Comparison of ENCODE assay signal across 1 cellular context in genomic region chr17:42553161-42553818, GRCh38.
A peak's percentile ranks its signal among the peaks of the same experiment; 100 is the strongest.
TF ChIP-seq lines count a peak whose summit lies in the region.

No MANE protein-coding gene starts in this region.

TF ChIP-seq in K562, 482 proteins besides CTCF, POLR2A, EP300 and RAD21 (continued from another document and continues in another):
- TF ChIP-seq ZHX1 (conservative IDR thresholded peaks at IDR 0.05; ENCODE audit: low read length), result no peak
- no peak for TF ChIP-seq GTF2B (IDR thresholded peaks at IDR 0.05; ENCODE audit: extremely low read depth, insufficient read length)
- no peak for TF ChIP-seq ZNF507 (tag; conservative IDR thresholded peaks at IDR 0.05)
- TF ChIP-seq HBP1 (CRISPR knock-in tag; IDR thresholded peaks at IDR 0.05), result 0 out of 2 replicates have a peak, but pooled peaks have one; percentile 43
- TF ChIP-seq ZNF224 (CRISPR knock-in tag; IDR thresholded peaks at IDR 0.05), result no peak
- no peak for TF ChIP-seq RUNX1 (IDR thresholded peaks at IDR 0.05; ENCODE audit: low read depth)
- no peak for TF ChIP-seq ZNF449 (CRISPR knock-in tag; IDR thresholded peaks at IDR 0.05)
- TF ChIP-seq NCOA4 (IDR thresholded peaks at IDR 0.05; ENCODE audit: partially characterized antibody), result no peak
- no peak for TF ChIP-seq ILK (tag; IDR thresholded peaks at IDR 0.05; ENCODE audit: borderline replicate concordance, low read depth)
- no peak for TF ChIP-seq USF1 (CRISPR knock-in tag; IDR thresholded peaks at IDR 0.05)
- TF ChIP-seq TRIM28 (IDR thresholded peaks at IDR 0.05), result no peak
- TF ChIP-seq BRF2 (IDR thresholded peaks at IDR 0.05; ENCODE audit: borderline replicate concordance, insufficient read depth, insufficient read length), result no peak
- 0 out of 2 replicates have a peak, but pooled peaks have one; percentile 46 for TF ChIP-seq HNRNPL (IDR thresholded peaks at IDR 0.05; ENCODE audit: low read depth, low read length)
- TF ChIP-seq ZNF318 (IDR thresholded peaks at IDR 0.05; ENCODE audit: borderline replicate concordance in 1 of 2, low read depth in 1 of 2), result no peak
- no peak for TF ChIP-seq CSDE1 (IDR thresholded peaks at IDR 0.05)
- peak in 2 of 3 experiments; percentile 43 to 48 for TF ChIP-seq YY1 (IDR thresholded peaks at IDR 0.05; ENCODE audit: borderline replicate concordance in 1 of 3, control insufficient read depth in 1 of 3, extremely low read depth in 1 of 3, insufficient read depth in 3 of 3, insufficient read length in 1 of 3, insufficient replicate concordance in 2 of 3, low read depth in 1 of 3, low read length in 2 of 3)
- TF ChIP-seq MAFF (IDR thresholded peaks at IDR 0.05; ENCODE audit: low read length), result no peak
- no peak for TF ChIP-seq RBM17 (IDR thresholded peaks at IDR 0.05; ENCODE audit: borderline replicate concordance, low read depth, low read length)
- TF ChIP-seq CREM (IDR thresholded peaks at IDR 0.05; ENCODE audit: low read depth), result peak; percentile 88
- no peak; the same call in 1 of the 2 replicates for TF ChIP-seq JUND (IDR thresholded peaks at IDR 0.05; ENCODE audit: borderline replicate concordance, low read depth, low read length)
- TF ChIP-seq JUND (tag; IDR thresholded peaks at IDR 0.05; ENCODE audit: borderline replicate concordance, low read depth, low read length), result peak; percentile 22; the same call in 1 of the 3 replicates
- TF ChIP-seq ZNF311 (CRISPR knock-in tag; IDR thresholded peaks at IDR 0.05), result no peak
- 0 out of 2 replicates have a peak, but pooled peaks have one; percentile 22 for TF ChIP-seq GMEB1 (CRISPR knock-in tag; IDR thresholded peaks at IDR 0.05)
- TF ChIP-seq JUN (IDR thresholded peaks at IDR 0.05; ENCODE audit: borderline replicate concordance, low read depth, low read length), result peak; percentile 16; the same call in 1 of the 2 replicates
- no peak for TF ChIP-seq JUN (CRISPR knock-in tag; IDR thresholded peaks at IDR 0.05; ENCODE audit: borderline replicate concordance)
- no peak for TF ChIP-seq AFF1 (IDR thresholded peaks at IDR 0.05; ENCODE audit: low read depth in 1 of 2, partially characterized antibody in 2 of 2)
- TF ChIP-seq NBN (IDR thresholded peaks at IDR 0.05; ENCODE audit: low read depth), result peak; percentile 51; the same call in 1 of the 2 replicates
- TF ChIP-seq CBX1 (IDR thresholded peaks at IDR 0.05; ENCODE audit: low read depth), result peak; percentile 57; the same call in 1 of the 2 replicates
- no peak for TF ChIP-seq KDM2B (CRISPR knock-in tag; IDR thresholded peaks at IDR 0.05)
- no peak for TF ChIP-seq ZNF644 (tag; IDR thresholded peaks at IDR 0.05; ENCODE audit: low read depth)
